19 cellular contexts compared by ENCODE assay signal in the genomic region with DNA sequence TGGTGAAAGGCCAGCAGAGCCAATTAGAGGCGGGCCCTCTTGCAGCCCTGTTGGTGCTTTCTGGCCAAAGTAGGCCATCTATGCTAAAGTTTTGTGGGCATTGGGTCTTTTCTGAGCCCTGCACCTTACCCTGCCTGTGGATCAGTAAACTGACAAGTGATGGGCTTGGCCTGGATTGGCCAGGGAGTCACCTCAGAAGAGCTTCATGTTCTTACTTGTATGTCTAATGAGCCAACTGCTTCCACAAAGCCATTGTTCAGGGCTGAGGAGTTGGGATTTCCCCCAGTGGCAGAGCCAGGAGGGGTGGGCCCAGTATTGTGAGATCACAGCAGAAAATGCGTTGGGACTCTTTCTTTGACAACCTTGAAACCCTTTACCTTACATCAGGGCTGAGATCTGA.
"Had no signal": no experiment of that assay in that cellular context is flagged by ENCODE, and none has a peak within 500 bp of the region (broad histone marks: within the 10 kb centered on the region; RNA-seq: fewer than 3 reads in every experiment).

No MANE protein-coding gene starts in this region.

- H3K9me3 Mint-ChIP-seq: activated B cell treated with CpG ODN at 0.5 μM for 24 hours, immature natural killer cell had no signal

- H3K27ac Mint-ChIP-seq: activated B cell treated with CpG ODN at 0.5 μM for 24 hours; activated T-cell treated with anti-CD3 and anti-CD28 coated beads, Interleukin-2, amount 50 U/mL, for 72 hours; mesothelial cell of epicardium; T-helper 2 cell treated with Interferon-gamma antibody and Interleukin-4, amounts not matched to agents 5 μg/mL and 100 μg/mL, for 36 hours had no signal

- H3K4me3 ChIP-seq: breast epithelium, lower lobe of right lung, skin epidermis, tibial nerve had no signal

- ATAC-seq: activated T-cell treated with anti-CD3 and anti-CD28 coated beads, Interleukin-2, amount 50 U/mL, for 72 hours; lower lobe of right lung; right cardiac atrium had no signal

- H3K27me3 Mint-ChIP-seq: activated B cell treated with CpG ODN at 0.5 μM for 24 hours had no signal

- DNase-seq: activated B cell treated with CpG ODN at 0.5 μM for 24 hours; activated CD4-positive, alpha-beta T cell treated with anti-CD3 and anti-CD28 coated beads for 48 hours; activated CD8-positive, alpha-beta memory T cell treated with anti-CD3 and anti-CD28 coated beads, Interleukin-2, amount 50 U/mL, for 48 hours; activated naive CD4-positive, alpha-beta T cell; activated T-cell treated with anti-CD3 and anti-CD28 coated beads, Interleukin-2, amount 50 U/mL, for 72 hours; anterior cingulate cortex; immature natural killer cell; lower lobe of right lung; nephron progenitor cell; occipital lobe; right cardiac atrium; stimulated activated CD4-positive, alpha-beta T cell treated with anti-CD3 and anti-CD28 coated beads, Interleukin-4, amount 100 ng/mL, for 24 hours; stimulated activated naive CD4-positive, alpha-beta T cell; substantia nigra had no signal

- H3K4me3 Mint-ChIP-seq: activated B cell treated with CpG ODN at 0.5 μM for 24 hours; activated T-cell treated with anti-CD3 and anti-CD28 coated beads, Interleukin-2, amount 50 U/mL, for 72 hours; immature natural killer cell; mesothelial cell of epicardium; nephron progenitor cell; T-helper 2 cell treated with Interferon-gamma antibody and Interleukin-4, amounts not matched to agents 5 μg/mL and 100 μg/mL, for 36 hours had no signal
